1 cellular context compared by ENCODE assay signal in genomic region chr1:3547055-3548005, GRCh38.
TF ChIP-seq lines count a peak whose summit lies in the region.

No MANE protein-coding gene starts in this region.

TF ChIP-seq in HEK293, 187 proteins besides CTCF, POLR2A, EP300 and RAD21 (continued from another document and continues in another):
- TF ChIP-seq ZNF776 (tag by site-specific recombination; IDR thresholded peaks at IDR 0.05; ENCODE audit: borderline replicate concordance) (no peak), BCL11B (tag by site-specific recombination; IDR thresholded peaks at IDR 0.05; ENCODE audit: low read depth) (no peak), ZNF248 (tag by site-specific recombination; IDR thresholded peaks at IDR 0.05) (no peak), YY1 (tag by site-specific recombination; IDR thresholded peaks at IDR 0.05) (no peak), ZNF16 (tag by site-specific recombination; IDR thresholded peaks at IDR 0.05; ENCODE audit: low read depth) (no peak), ZNF518A (tag by site-specific recombination; conservative IDR thresholded peaks at IDR 0.05; ENCODE audit: low read depth) (no peak), ZNF416 (tag by site-specific recombination; IDR thresholded peaks at IDR 0.05) (no peak), ZNF624 (tag by site-specific recombination; IDR thresholded peaks at IDR 0.05) (no peak), ZIC2 (tag by site-specific recombination; IDR thresholded peaks at IDR 0.05) (peak; percentile 64), GLIS2 (tag by site-specific recombination; IDR thresholded peaks at IDR 0.05) (peak; percentile 56), ZNF112 (tag by site-specific recombination; IDR thresholded peaks at IDR 0.05) (no peak), SP3 (tag by site-specific recombination; IDR thresholded peaks at IDR 0.05) (no peak), ZNF785 (tag by site-specific recombination; IDR thresholded peaks at IDR 0.05) (no peak), GFI1B (tag by site-specific recombination; IDR thresholded peaks at IDR 0.05) (no peak), ZSCAN30 (tag by site-specific recombination; IDR thresholded peaks at IDR 0.05) (no peak), ZNF48 (tag by site-specific recombination; IDR thresholded peaks at IDR 0.05) (no peak), ZNF843 (tag by site-specific recombination; IDR thresholded peaks at IDR 0.05) (no peak), TCF7L2 (IDR thresholded peaks at IDR 0.05; ENCODE audit: borderline replicate concordance, low read depth, low read length) (no peak), ZBTB48 (tag by site-specific recombination; IDR thresholded peaks at IDR 0.05) (no peak), ZEB2 (tag by site-specific recombination; IDR thresholded peaks at IDR 0.05) (no peak), ZSCAN4 (tag by site-specific recombination; IDR thresholded peaks at IDR 0.05) (no peak), ZNF610 (tag by site-specific recombination; IDR thresholded peaks at IDR 0.05; ENCODE audit: borderline replicate concordance) (no peak), ZNF473 (tag by site-specific recombination; IDR thresholded peaks at IDR 0.05) (no peak), ZNF426 (tag by site-specific recombination; IDR thresholded peaks at IDR 0.05) (no peak), EGR2 (tag by site-specific recombination; IDR thresholded peaks at IDR 0.05; ENCODE audit: low read depth) (0 out of 2 replicates have a peak, but pooled peaks have one; percentile 13), GLI4 (tag by site-specific recombination; IDR thresholded peaks at IDR 0.05) (no peak), ZNF239 (tag by site-specific recombination; IDR thresholded peaks at IDR 0.05) (no peak), ZNF10 (tag by site-specific recombination; IDR thresholded peaks at IDR 0.05) (no peak), ZNF324 (tag by site-specific recombination; IDR thresholded peaks at IDR 0.05) (no peak), ZNF311 (tag by site-specific recombination; IDR thresholded peaks at IDR 0.05; ENCODE audit: borderline replicate concordance) (no peak), PBX3 (CRISPR knock-in tag; IDR thresholded peaks at IDR 0.05) (no peak), ZNF544 (tag by site-specific recombination; IDR thresholded peaks at IDR 0.05) (no peak), ATF2 (tag by site-specific recombination; IDR thresholded peaks at IDR 0.05; ENCODE audit: low read depth) (no peak), ZBTB20 (tag by site-specific recombination; IDR thresholded peaks at IDR 0.05) (no peak), ZBTB8A (tag by site-specific recombination; IDR thresholded peaks at IDR 0.05) (no peak)
- TF ChIP-seq, protein P1, sequence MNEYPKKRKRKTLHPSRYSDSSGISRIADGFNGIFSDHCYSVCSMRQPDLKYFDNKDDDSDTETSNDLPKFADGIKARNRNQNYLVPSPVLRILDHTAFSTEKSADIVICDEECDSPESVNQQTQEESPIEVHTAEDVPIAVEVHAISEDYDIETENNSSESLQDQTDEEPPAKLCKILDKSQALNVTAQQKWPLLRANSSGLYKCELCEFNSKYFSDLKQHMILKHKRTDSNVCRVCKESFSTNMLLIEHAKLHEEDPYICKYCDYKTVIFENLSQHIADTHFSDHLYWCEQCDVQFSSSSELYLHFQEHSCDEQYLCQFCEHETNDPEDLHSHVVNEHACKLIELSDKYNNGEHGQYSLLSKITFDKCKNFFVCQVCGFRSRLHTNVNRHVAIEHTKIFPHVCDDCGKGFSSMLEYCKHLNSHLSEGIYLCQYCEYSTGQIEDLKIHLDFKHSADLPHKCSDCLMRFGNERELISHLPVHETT (tag by site-specific recombination; IDR thresholded peaks at IDR 0.05): no peak
- TF ChIP-seq, protein P2, sequence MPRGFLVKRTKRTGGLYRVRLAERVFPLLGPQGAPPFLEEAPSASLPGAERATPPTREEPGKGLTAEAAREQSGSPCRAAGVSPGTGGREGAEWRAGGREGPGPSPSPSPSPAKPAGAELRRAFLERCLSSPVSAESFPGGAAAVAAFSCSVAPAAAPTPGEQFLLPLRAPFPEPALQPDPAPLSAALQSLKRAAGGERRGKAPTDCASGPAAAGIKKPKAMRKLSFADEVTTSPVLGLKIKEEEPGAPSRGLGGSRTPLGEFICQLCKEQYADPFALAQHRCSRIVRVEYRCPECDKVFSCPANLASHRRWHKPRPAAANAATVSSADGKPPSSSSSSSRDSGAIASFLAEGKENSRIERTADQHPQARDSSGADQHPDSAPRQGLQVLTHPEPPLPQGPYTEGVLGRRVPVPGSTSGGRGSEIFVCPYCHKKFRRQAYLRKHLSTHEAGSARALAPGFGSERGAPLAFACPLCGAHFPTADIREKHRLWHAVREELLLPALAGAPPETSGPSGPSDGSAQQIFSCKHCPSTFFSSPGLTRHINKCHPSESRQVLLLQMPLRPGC (tag by site-specific recombination; IDR thresholded peaks at IDR 0.05): no peak
- TF ChIP-seq, protein P3, sequence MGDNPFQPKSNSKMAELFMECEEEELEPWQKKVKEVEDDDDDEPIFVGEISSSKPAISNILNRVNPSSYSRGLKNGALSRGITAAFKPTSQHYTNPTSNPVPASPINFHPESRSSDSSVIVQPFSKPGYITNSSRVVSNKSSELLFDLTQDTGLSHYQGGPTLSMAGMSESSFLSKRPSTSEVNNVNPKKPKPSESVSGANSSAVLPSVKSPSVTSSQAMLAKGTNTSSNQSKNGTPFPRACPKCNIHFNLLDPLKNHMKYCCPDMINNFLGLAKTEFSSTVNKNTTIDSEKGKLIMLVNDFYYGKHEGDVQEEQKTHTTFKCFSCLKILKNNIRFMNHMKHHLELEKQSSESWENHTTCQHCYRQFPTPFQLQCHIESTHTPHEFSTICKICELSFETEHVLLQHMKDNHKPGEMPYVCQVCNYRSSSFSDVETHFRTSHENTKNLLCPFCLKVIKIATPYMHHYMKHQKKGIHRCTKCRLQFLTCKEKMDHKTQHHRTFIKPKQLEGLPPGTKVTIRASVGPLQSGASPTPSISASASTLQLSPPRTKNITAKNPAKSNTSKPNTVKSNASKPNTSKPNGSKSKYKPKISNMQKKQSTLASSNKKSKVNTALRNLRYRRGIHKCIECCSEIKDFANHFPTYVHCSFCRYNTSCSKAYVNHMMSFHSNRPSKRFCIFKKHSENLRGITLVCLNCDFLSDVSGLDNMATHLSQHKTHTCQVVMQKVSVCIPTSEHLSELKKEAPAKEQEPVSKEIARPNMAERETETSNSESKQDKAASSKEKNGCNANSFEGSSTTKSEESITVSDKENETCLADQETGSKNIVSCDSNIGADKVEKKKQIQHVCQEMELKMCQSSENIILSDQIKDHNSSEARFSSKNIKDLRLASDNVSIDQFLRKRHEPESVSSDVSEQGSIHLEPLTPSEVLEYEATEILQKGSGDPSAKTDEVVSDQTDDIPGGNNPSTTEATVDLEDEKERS (tag by site-specific recombination; IDR thresholded peaks at IDR 0.05): no peak
- TF ChIP-seq, protein P4, sequence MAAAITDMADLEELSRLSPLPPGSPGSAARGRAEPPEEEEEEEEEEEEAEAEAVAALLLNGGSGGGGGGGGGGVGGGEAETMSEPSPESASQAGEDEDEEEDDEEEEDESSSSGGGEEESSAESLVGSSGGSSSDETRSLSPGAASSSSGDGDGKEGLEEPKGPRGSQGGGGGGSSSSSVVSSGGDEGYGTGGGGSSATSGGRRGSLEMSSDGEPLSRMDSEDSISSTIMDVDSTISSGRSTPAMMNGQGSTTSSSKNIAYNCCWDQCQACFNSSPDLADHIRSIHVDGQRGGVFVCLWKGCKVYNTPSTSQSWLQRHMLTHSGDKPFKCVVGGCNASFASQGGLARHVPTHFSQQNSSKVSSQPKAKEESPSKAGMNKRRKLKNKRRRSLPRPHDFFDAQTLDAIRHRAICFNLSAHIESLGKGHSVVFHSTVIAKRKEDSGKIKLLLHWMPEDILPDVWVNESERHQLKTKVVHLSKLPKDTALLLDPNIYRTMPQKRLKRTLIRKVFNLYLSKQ (tag by site-specific recombination; IDR thresholded peaks at IDR 0.05; ENCODE audit: borderline replicate concordance): no peak
- TF ChIP-seq, protein P5, sequence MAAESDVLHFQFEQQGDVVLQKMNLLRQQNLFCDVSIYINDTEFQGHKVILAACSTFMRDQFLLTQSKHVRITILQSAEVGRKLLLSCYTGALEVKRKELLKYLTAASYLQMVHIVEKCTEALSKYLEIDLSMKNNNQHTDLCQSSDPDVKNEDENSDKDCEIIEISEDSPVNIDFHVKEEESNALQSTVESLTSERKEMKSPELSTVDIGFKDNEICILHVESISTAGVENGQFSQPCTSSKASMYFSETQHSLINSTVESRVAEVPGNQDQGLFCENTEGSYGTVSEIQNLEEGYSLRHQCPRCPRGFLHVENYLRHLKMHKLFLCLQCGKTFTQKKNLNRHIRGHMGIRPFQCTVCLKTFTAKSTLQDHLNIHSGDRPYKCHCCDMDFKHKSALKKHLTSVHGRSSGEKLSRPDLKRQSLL (tag by site-specific recombination; IDR thresholded peaks at IDR 0.05): no peak
- TF ChIP-seq, protein P6, sequence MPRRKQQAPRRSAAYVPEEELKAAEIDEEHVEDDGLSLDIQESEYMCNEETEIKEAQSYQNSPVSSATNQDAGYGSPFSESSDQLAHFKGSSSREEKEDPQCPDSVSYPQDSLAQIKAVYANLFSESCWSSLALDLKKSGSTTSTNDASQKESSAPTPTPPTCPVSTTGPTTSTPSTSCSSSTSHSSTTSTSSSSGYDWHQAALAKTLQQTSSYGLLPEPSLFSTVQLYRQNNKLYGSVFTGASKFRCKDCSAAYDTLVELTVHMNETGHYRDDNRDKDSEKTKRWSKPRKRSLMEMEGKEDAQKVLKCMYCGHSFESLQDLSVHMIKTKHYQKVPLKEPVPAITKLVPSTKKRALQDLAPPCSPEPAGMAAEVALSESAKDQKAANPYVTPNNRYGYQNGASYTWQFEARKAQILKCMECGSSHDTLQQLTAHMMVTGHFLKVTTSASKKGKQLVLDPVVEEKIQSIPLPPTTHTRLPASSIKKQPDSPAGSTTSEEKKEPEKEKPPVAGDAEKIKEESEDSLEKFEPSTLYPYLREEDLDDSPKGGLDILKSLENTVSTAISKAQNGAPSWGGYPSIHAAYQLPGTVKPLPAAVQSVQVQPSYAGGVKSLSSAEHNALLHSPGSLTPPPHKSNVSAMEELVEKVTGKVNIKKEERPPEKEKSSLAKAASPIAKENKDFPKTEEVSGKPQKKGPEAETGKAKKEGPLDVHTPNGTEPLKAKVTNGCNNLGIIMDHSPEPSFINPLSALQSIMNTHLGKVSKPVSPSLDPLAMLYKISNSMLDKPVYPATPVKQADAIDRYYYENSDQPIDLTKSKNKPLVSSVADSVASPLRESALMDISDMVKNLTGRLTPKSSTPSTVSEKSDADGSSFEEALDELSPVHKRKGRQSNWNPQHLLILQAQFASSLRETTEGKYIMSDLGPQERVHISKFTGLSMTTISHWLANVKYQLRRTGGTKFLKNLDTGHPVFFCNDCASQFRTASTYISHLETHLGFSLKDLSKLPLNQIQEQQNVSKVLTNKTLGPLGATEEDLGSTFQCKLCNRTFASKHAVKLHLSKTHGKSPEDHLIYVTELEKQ (tag by site-specific recombination; IDR thresholded peaks at IDR 0.05; ENCODE audit: borderline replicate concordance): no peak
